In genomic region chr3:72909591-72909990, GRCh38 we compare ENCODE assay signal across 27 cellular contexts. TPM values are rescaled to one million over a fixed set of nuclear protein-coding genes. Genes with fewer than 3 reads are reported as not detected.
"Had no signal": no experiment of that assay in that cellular context is flagged by ENCODE, and none has a peak within 500 bp of the region (broad histone marks: within the 10 kb centered on the region; RNA-seq: fewer than 3 reads in every experiment).

No MANE protein-coding gene starts in this region.

- H3K27me3 Mint-ChIP-seq: stimulated activated naive CD8-positive, alpha-beta T cell treated with anti-CD3 and anti-CD28 coated beads, Interleukin-15, Interleukin-2, amounts not matched to agents 100 ng/mL and 50 ng/mL, for 24 hours had no signal

- H3K27me3 ChIP-seq: esophagus squamous epithelium, heart right ventricle, left lung, ovary, right lobe of liver, upper lobe of left lung had no signal

- H3K4me3 ChIP-seq: esophagus squamous epithelium, heart right ventricle, left lung, mucosa of descending colon, ovary, right lobe of liver, upper lobe of left lung had no signal

- DNase-seq: cortex of kidney; effector memory CD8-positive, alpha-beta T cell; erythroblast; esophagus squamous epithelium; foreskin melanocyte; glutamatergic neuron; heart right ventricle; hippocampal formation; left cardiac atrium; left lung; mesenchymal stem cell; mucosa of descending colon; naive B cell; occipital lobe; ovary; right lobe of liver; small intestine; stimulated activated CD4-positive, alpha-beta T cell treated with anti-CD3 and anti-CD28 coated beads, Interleukin-15, amount 100 ng/mL, for 24 hours; stimulated activated CD4-positive, alpha-beta T cell treated with anti-CD3 and anti-CD28 coated beads, Interleukin-2, amount 100 ng/mL, for 48 hours; stimulated activated naive B cell treated with anti-CD40 and anti-IgM and Interleukin-4, amounts not matched to agents 10 μg/mL and 1 μg/mL and 100 μg/mL, for 72 hours; upper lobe of left lung had no signal

- H3K36me3 ChIP-seq: esophagus squamous epithelium, left lung, ovary, right lobe of liver, upper lobe of left lung had no signal

- H3K36me3 Mint-ChIP-seq: naive B cell; natural killer cell treated with Interleukin-12 subunit alpha and Interleukin-12 subunit beta and Interleukin-15 and Interleukin-18, amount 100 ng/mL, for 72 hours; stimulated activated naive B cell treated with anti-CD40 and anti-IgM and Interleukin-4, amounts not matched to agents 10 μg/mL and 1 μg/mL and 100 μg/mL, for 72 hours had no signal

- H3K27ac ChIP-seq: esophagus squamous epithelium, left lung, ovary, right lobe of liver, upper lobe of left lung had no signal

- H3K9me3 Mint-ChIP-seq: effector memory CD8-positive, alpha-beta T cell; mesothelial cell of epicardium; naive B cell; natural killer cell treated with Interleukin-12 subunit alpha and Interleukin-12 subunit beta and Interleukin-15 and Interleukin-18, amount 100 ng/mL, for 72 hours; stimulated activated naive B cell treated with anti-CD40 and anti-IgM and Interleukin-4, amounts not matched to agents 10 μg/mL and 1 μg/mL and 100 μg/mL, for 72 hours; stimulated activated naive CD8-positive, alpha-beta T cell treated with anti-CD3 and anti-CD28 coated beads, Interleukin-15, Interleukin-2, amounts not matched to agents 100 ng/mL and 50 ng/mL, for 24 hours had no signal

- H3K4me1 ChIP-seq: left lung had no signal

- H3K4me3 Mint-ChIP-seq: effector memory CD8-positive, alpha-beta T cell; mesothelial cell of epicardium; naive B cell; natural killer cell treated with Interleukin-12 subunit alpha and Interleukin-12 subunit beta and Interleukin-15 and Interleukin-18, amount 100 ng/mL, for 72 hours; stimulated activated naive B cell treated with anti-CD40 and anti-IgM and Interleukin-4, amounts not matched to agents 10 μg/mL and 1 μg/mL and 100 μg/mL, for 72 hours; stimulated activated naive CD8-positive, alpha-beta T cell treated with anti-CD3 and anti-CD28 coated beads, Interleukin-15, Interleukin-2, amounts not matched to agents 100 ng/mL and 50 ng/mL, for 24 hours had no signal

- FAIRE-seq: endometrium, islet of Langerhans, small intestine, urothelium cell line had no signal

- H3K27ac Mint-ChIP-seq: effector memory CD8-positive, alpha-beta T cell; mesothelial cell of epicardium; natural killer cell treated with Interleukin-12 subunit alpha and Interleukin-12 subunit beta and Interleukin-15 and Interleukin-18, amount 100 ng/mL, for 72 hours; stimulated activated naive B cell treated with anti-CD40 and anti-IgM and Interleukin-4, amounts not matched to agents 10 μg/mL and 1 μg/mL and 100 μg/mL, for 72 hours; stimulated activated naive CD8-positive, alpha-beta T cell treated with anti-CD3 and anti-CD28 coated beads, Interleukin-15, Interleukin-2, amounts not matched to agents 100 ng/mL and 50 ng/mL, for 24 hours had no signal

- H3K4me1 Mint-ChIP-seq: naive B cell; stimulated activated naive B cell treated with anti-CD40 and anti-IgM and Interleukin-4, amounts not matched to agents 10 μg/mL and 1 μg/mL and 100 μg/mL, for 72 hours had no signal

- H3K9me3 ChIP-seq: esophagus squamous epithelium, heart right ventricle, left lung, mucosa of descending colon, ovary, right lobe of liver, upper lobe of left lung had no signal

RNA-seq across cellular contexts. Expression of gene GXYLT2, which starts 21.7 kb away (rescaled TPM):
- total RNA-seq: natural killer cell treated with Interleukin-12 subunit alpha and Interleukin-12 subunit beta and Interleukin-15 and Interleukin-18, amount 100 ng/mL, for 72 hours had no signal
